8 cellular contexts compared by ENCODE assay signal in genomic region chr7:64307254-64308018, GRCh38. TPM values are rescaled to one million over a fixed set of nuclear protein-coding genes. Genes with fewer than 3 reads are reported as not detected.
A peak's percentile ranks its signal among the peaks of the same experiment; 100 is the strongest.
DNase-seq lines count a peak whose midpoint lies in the region; ATAC-seq and TF ChIP-seq lines count a peak whose summit lies in the region.

No MANE protein-coding gene starts in this region.

- CTCF ChIA-PET in Caco-2 (lab: Charles Lee) = no interaction called here
- CTCF ChIA-PET in PC-9 (lab: Charles Lee) = interaction anchor here (0.6 kb wide), 1 partner anchor 365 kb away, joined by 3 read pairs; no protein-coding TSS in a partner anchor

- no peaks in the 10 kb centered on the region for H3K9me3 Mint-ChIP-seq in Caco-2 (ENCODE audit: unreplicated experiment)

- H3K27ac ChIP-seq in PC-9 (0 out of 2 replicates have a peak overlapping the region, but pooled peaks have one; percentile 20), foreskin keratinocyte (peak overlapping the region; percentile 12), prostate gland (peak overlapping the region; percentile 81 to 85), upper lobe of right lung (peak overlapping the region; percentile 87)

- no peaks in the 10 kb centered on the region for H3K36me3 ChIP-seq in Caco-2 (ENCODE audit: control insufficient read depth, insufficient read depth, low read length)
- H3K36me3 ChIP-seq in PC-9 (ENCODE audit: low read depth) = no peaks in the 10 kb centered on the region
- no peaks in the 10 kb centered on the region for H3K36me3 ChIP-seq in prostate gland
- H3K36me3 ChIP-seq in upper lobe of right lung = no peaks in the 10 kb centered on the region

- H3K4me2 ChIP-seq in PC-9 = peak overlapping the region; percentile 78

- no peak overlapping the region for H3K27ac Mint-ChIP-seq in Caco-2 (ENCODE audit: unreplicated experiment)

- DNase-seq in Caco-2 = peak; percentile 75 to 88
- peak; percentile 45 for DNase-seq in HS-27A (ENCODE audit: low read depth)
- DNase-seq in PC-9 = peak; percentile 90 to 94
- peak; percentile 70 for DNase-seq in activated gamma-delta T cell (lab: John Stamatoyannopoulos, UW)
- DNase-seq in foreskin keratinocyte = peak; percentile 82 to 89
- DNase-seq in prostate gland (ENCODE audit: low spot score) = peak; percentile 96
- DNase-seq in upper lobe of right lung = peak; percentile 97

- peaks cover 11% of the 10 kb centered on the region for H3K36me3 Mint-ChIP-seq in Caco-2 (ENCODE audit: insufficient read depth, unreplicated experiment)

- intact Hi-C loops in Caco-2 (cut with micrococcal nuclease; ENCODE audit: unreplicated experiment) = no loop called here
- intact Hi-C loops in PC-9 (cut with micrococcal nuclease; ENCODE audit: unreplicated experiment) = loop anchor here (2.0 kb wide), 1 partner anchor 255 kb away; the partner anchor contains the start of gene ZNF680
- intact Hi-C loops in prostate gland (cut with DNase I) = no loop called here
- intact Hi-C loops in upper lobe of right lung (cut with DNase I) = no loop called here

- peak overlapping the region; percentile 54 for H3K4me3 Mint-ChIP-seq in Caco-2 (ENCODE audit: unreplicated experiment)

- H3K4me1 ChIP-seq in Caco-2 = no peaks in the 10 kb centered on the region
- 0 out of 2 replicates have a peak, but pooled peaks cover 5% of the 10 kb centered on the region for H3K4me1 ChIP-seq in PC-9 (replicated peaks; ENCODE audit: insufficient read depth)
- H3K4me1 ChIP-seq in foreskin keratinocyte = no peaks in the 10 kb centered on the region
- H3K4me1 ChIP-seq in prostate gland (replicated peaks) = no peaks in the 10 kb centered on the region
- H3K4me1 ChIP-seq in upper lobe of right lung = peaks cover 6% of the 10 kb centered on the region

- no peaks in the 10 kb centered on the region for H3K27me3 Mint-ChIP-seq in Caco-2 (ENCODE audit: insufficient read depth, unreplicated experiment)

- H3K79me2 ChIP-seq in PC-9 (ENCODE audit: low read depth) = no peaks in the 10 kb centered on the region

- no peaks in the 10 kb centered on the region for H3K4me1 Mint-ChIP-seq in Caco-2 (ENCODE audit: low read depth, unreplicated experiment)

- H3K27me3 ChIP-seq in Caco-2 (replicated peaks; ENCODE audit: control insufficient read depth, insufficient read depth, low read length) (no peaks in the 10 kb centered on the region), PC-9 (ENCODE audit: insufficient read depth, low read depth) (no peaks in the 10 kb centered on the region), foreskin keratinocyte (no peaks in the 10 kb centered on the region), prostate gland (replicated peaks; ENCODE audit: insufficient read depth) (no peaks in the 10 kb centered on the region), upper lobe of right lung (no peaks in the 10 kb centered on the region)

- TF ChIP-seq CTCF in Caco-2 (IDR thresholded peaks at IDR 0.05; ENCODE audit: insufficient read depth in 1 of 2, low read depth in 1 of 2, low read length in 1 of 2, severe bottlenecking in 1 of 2, unreplicated experiment in 1 of 2) (no peak), PC-9 (conservative IDR thresholded peaks at IDR 0.05) (no peak), foreskin keratinocyte (conservative IDR thresholded peaks at IDR 0.05) (no peak), prostate gland (IDR thresholded peaks at IDR 0.05) (peak in 2 of 4 experiments; percentile 50 to 57), upper lobe of right lung (IDR thresholded peaks at IDR 0.05) (peak; percentile 37)

- no peaks in the 10 kb centered on the region for H3K9me3 ChIP-seq in Caco-2
- H3K9me3 ChIP-seq in PC-9 (ENCODE audit: insufficient read depth, low read depth) = no peaks in the 10 kb centered on the region
- no peaks in the 10 kb centered on the region for H3K9me3 ChIP-seq in prostate gland
- H3K9me3 ChIP-seq in upper lobe of right lung = no peaks in the 10 kb centered on the region

- H3F3A ChIP-seq in PC-9 (ENCODE audit: insufficient read depth, low read depth) = peaks cover 3% of the 10 kb centered on the region; the same call in 1 of the 2 replicates

- POLR2A ChIA-PET in Caco-2 (lab: Charles Lee) (no interaction called here), PC-9 (lab: Charles Lee; ENCODE audit: unreplicated experiment) (interaction anchor here (0.6 to 1.0 kb wide), 3 partner anchors 197 to 583 kb away, joined by 3 to 10 read pairs (median 4); no protein-coding TSS in a partner anchor)

- H4K20me1 ChIP-seq in PC-9 (ENCODE audit: insufficient read depth) = no peaks in the 10 kb centered on the region

- H3K9me2 ChIP-seq in PC-9 (ENCODE audit: insufficient read depth) = no peaks in the 10 kb centered on the region

- peak; percentile 57 for TF ChIP-seq POLR2A in prostate gland (IDR thresholded peaks at IDR 0.05)

- 2% methylated on average over 32 of the region's 33 CpGs for WGBS in prostate gland

- H2AFZ ChIP-seq in PC-9 = peak overlapping the region; percentile 95

- BruUV-seq in Caco-2 (replicated peaks; lab: Mats Ljungman, UMichigan) (TSS peak; percentile 61), PC-9 (replicated peaks; lab: Mats Ljungman, UMichigan) (TSS peak; percentile 90)

- H3K4me3 ChIP-seq in Caco-2 (ENCODE audit: low read depth, low read length) (peak overlapping the region; percentile 46), PC-9 (peak overlapping the region; percentile 73), prostate gland (peak overlapping the region; percentile 42 to 55), upper lobe of right lung (peak overlapping the region; percentile 68)

- ATAC-seq in GM19455 (IDR thresholded peaks at IDR 0.05; ENCODE audit: unreplicated experiment) = peak; percentile 99
- ATAC-seq in foreskin keratinocyte = peak; percentile 96
- peak; percentile 99 for ATAC-seq in upper lobe of right lung

RNA-seq across cellular contexts. Expression of gene ZNF736, which starts 6.3 kb away (rescaled TPM):
- total RNA-seq in Caco-2 (2022) (6.1 and 8.8 TPM in 2 replicates), PC-9 (2021) (20.1 and 20.8 TPM in 2 replicates), foreskin keratinocyte (10.0 and 10.5 TPM in 2 replicates), prostate gland (10 to 100 TPM; 12.4 to 23.4 TPM), upper lobe of right lung (13.5 TPM)
- 0.99 and 1.0 TPM in 2 replicates for polyA plus RNA-seq in foreskin keratinocyte

Comparison
In these comparisons a context has a peak if more than half of its experiments do, and no peak if none do; other contexts are left out.
1. Peak in every context shown above with its lines: DNase-seq, ATAC-seq, H3K4me3 ChIP-seq and H3K27ac ChIP-seq.
2. DNase-seq: peak in every context shown above with its lines; median percentile 97 in upper lobe of right lung; 96 in prostate gland; 92 in PC-9; 86 in foreskin keratinocyte; 82 in Caco-2; 70 in activated gamma-delta T cell; 45 in HS-27A.
3. H3K27ac ChIP-seq: peak in every context shown above with its lines; median percentile 87 in upper lobe of right lung; 83 in prostate gland; 20 in PC-9; 12 in foreskin keratinocyte.